Comparison of ENCODE assay signal across 8 cellular contexts in the genomic region with DNA sequence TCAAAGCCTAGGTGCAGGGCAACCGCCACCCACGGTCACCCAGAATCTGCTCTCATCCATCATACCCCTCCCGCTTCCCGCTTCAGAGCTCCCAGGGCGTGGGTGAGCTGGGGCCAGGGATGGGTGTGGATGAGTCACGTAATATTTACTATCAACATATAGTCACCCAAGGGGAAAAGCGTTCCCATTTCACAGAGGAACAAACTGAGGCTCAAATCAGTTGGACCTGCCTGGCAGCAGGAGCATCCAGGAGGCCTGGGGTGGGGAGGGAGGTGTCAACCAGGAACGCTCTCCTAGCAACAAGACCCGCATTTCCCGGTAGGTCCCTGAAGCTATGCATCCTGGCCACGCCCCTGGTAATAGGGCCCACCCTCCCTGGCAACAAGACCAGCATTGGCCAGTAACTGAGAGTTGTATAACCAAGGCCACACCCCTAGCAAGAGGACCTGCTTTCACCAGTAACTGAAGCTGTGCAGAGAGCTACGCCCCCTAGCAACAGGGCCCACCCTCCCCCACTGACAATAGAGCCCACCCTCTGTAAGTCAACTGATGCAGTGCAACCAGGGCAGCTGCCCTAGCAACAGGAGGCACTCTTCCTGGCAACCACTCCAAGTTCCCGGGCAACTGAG. TPM values are rescaled to one million over a fixed set of nuclear protein-coding genes. Genes with fewer than 3 reads are reported as not detected.
DNase-seq lines count a peak whose midpoint lies in the region; ATAC-seq, FAIRE-seq and TF ChIP-seq lines count a peak whose summit lies in the region.

No MANE protein-coding gene starts in this region.

- DNase-seq in AG08396 (ENCODE audit: low spot score) (peak; percentile 80), GM12891 (ENCODE audit: insufficient read length, low spot score) (peak; percentile 91), NCI-H2081 treated with DMSO at 0.1 percent for 48 hours (lab: John Stamatoyannopoulos, UW) (peak; percentile 87), kidney glomerular epithelial cell (lab: John Stamatoyannopoulos, UW) (peak; percentile 9), aorta (no peak), putamen (ENCODE audit: low spot score) (no peak)
- DNase-seq in activated naive CD8-positive, alpha-beta T cell treated with anti-CD3 and anti-CD28 coated beads, Interleukin-2, amount 10 ng/mL, durations not matched to agents 7 days and 5 days, result no peak
- DNase-seq in stimulated activated CD4-positive, alpha-beta T cell treated with anti-CD3 and anti-CD28 coated beads, Interleukin-4, amount 100 ng/mL, for 24 hours, result no peak

- H3K27ac Mint-ChIP-seq in activated naive CD8-positive, alpha-beta T cell treated with anti-CD3 and anti-CD28 coated beads, Interleukin-2, amount 10 ng/mL, durations not matched to agents 7 days and 5 days, result no peak overlapping the region

- POLR2A ChIA-PET in activated naive CD8-positive, alpha-beta T cell treated with anti-CD3 and anti-CD28 coated beads, Interleukin-2, amount 10 ng/mL, durations not matched to agents 7 days and 5 days (lab: Charles Lee), result interaction anchor here (0.7 kb wide), 1 partner anchor 38 kb away, joined by 3 read pairs; no protein-coding TSS in a partner anchor

- peak; percentile 30 for ATAC-seq in activated naive CD8-positive, alpha-beta T cell treated with anti-CD3 and anti-CD28 coated beads, Interleukin-2, amount 10 ng/mL, durations not matched to agents 7 days and 5 days (ENCODE audit: low read depth)
- ATAC-seq in aorta (ENCODE audit: low FRiP score), result no peak

- peak; percentile 90 for FAIRE-seq in GM12891 (lab: Jason Lieb, UNC)

- no peaks in the 10 kb centered on the region for H3K4me1 ChIP-seq in aorta (ENCODE audit: control insufficient read depth in 1 of 2, insufficient read depth in 2 of 2, low read length in 2 of 2)

- 65 to 69% methylated on average over 13 of the region's 13 CpGs for WGBS in aorta, 2 donors

- peaks cover 7% of the 10 kb centered on the region for H3K4me1 Mint-ChIP-seq in activated naive CD8-positive, alpha-beta T cell treated with anti-CD3 and anti-CD28 coated beads, Interleukin-2, amount 10 ng/mL, durations not matched to agents 7 days and 5 days

- no peaks in the 10 kb centered on the region for H3K36me3 Mint-ChIP-seq in activated naive CD8-positive, alpha-beta T cell treated with anti-CD3 and anti-CD28 coated beads, Interleukin-2, amount 10 ng/mL, durations not matched to agents 7 days and 5 days

- H3K27ac ChIP-seq in aorta (ENCODE audit: low read depth in 1 of 2, low read length in 2 of 2), result no peak overlapping the region

- H3K4me3 Mint-ChIP-seq in activated naive CD8-positive, alpha-beta T cell treated with anti-CD3 and anti-CD28 coated beads, Interleukin-2, amount 10 ng/mL, durations not matched to agents 7 days and 5 days, result no peak overlapping the region

- TF ChIP-seq POLR2A in GM12891 (IDR thresholded peaks at IDR 0.05; ENCODE audit: low read depth, low read length), result no peak

- H3K27me3 Mint-ChIP-seq in activated naive CD8-positive, alpha-beta T cell treated with anti-CD3 and anti-CD28 coated beads, Interleukin-2, amount 10 ng/mL, durations not matched to agents 7 days and 5 days, result no peaks in the 10 kb centered on the region

- no peaks in the 10 kb centered on the region for H3K9me3 Mint-ChIP-seq in activated naive CD8-positive, alpha-beta T cell treated with anti-CD3 and anti-CD28 coated beads, Interleukin-2, amount 10 ng/mL, durations not matched to agents 7 days and 5 days

- H3K36me3 ChIP-seq in aorta (ENCODE audit: control insufficient read depth in 1 of 2, insufficient read depth in 2 of 2, low read length in 1 of 2), result peaks cover 0 to 8% of the 10 kb centered on the region in 2 donors

- no peaks in the 10 kb centered on the region for H3K9me3 ChIP-seq in aorta (ENCODE audit: control insufficient read depth, low read length)

- intact Hi-C loops in aorta (cut with DNase I), result loop anchor here in 1 of 2 donors (10.0 kb wide), 1 partner anchor 110 kb away; a partner anchor contains a TSS

- H3K27me3 ChIP-seq in aorta (ENCODE audit: control insufficient read depth in 1 of 2, insufficient read depth in 2 of 2, low read length in 1 of 2), result no peaks in the 10 kb centered on the region

- H3K4me3 ChIP-seq in aorta (ENCODE audit: low read length in 2 of 2), result no peak overlapping the region

TF ChIP-seq in GM12891, 5 proteins besides CTCF, POLR2A, EP300 and RAD21:
- no peak for TF ChIP-seq POU2F2 (IDR thresholded peaks at IDR 0.05; ENCODE audit: low read depth, low read length)
- no peak for TF ChIP-seq PAX5 (IDR thresholded peaks at IDR 0.05; ENCODE audit: insufficient read depth, low read length, severe bottlenecking)
- no peak for TF ChIP-seq SPI1 (IDR thresholded peaks at IDR 0.05; ENCODE audit: low read depth, low read length)
- TF ChIP-seq POLR2AphosphoS5 (IDR thresholded peaks at IDR 0.05; ENCODE audit: low read depth, low read length), result no peak
- TF ChIP-seq TAF1 (IDR thresholded peaks at IDR 0.05; ENCODE audit: low read depth, low read length), result no peak

RNA-seq across cellular contexts. Expression of a gene that starts 32.7 kb away (rescaled TPM):
- polyA plus RNA-seq in GM12891 (2012; ENCODE audit: low read depth, missing spikeins), result 13.3 TPM
- total RNA-seq in activated naive CD8-positive, alpha-beta T cell treated with anti-CD3 and anti-CD28 coated beads, Interleukin-2, amount 10 ng/mL, durations not matched to agents 7 days and 5 days, result 10 to 100 TPM; 20.7 to 20.8 TPM
- 10 to 100 TPM; 21.0 to 29.5 TPM for total RNA-seq in aorta
- polyA plus RNA-seq in aorta, result 10 to 100 TPM; 13.3 to 59.0 TPM

RNA-seq across cellular contexts. Expression of a gene that starts 32.8 kb away (rescaled TPM):
- polyA plus RNA-seq in GM12891 (2012; ENCODE audit: low read depth, missing spikeins), result 69.5 TPM
- total RNA-seq in activated naive CD8-positive, alpha-beta T cell treated with anti-CD3 and anti-CD28 coated beads, Interleukin-2, amount 10 ng/mL, durations not matched to agents 7 days and 5 days, result 10 to 100 TPM; 68.6 to 70.0 TPM
- 100 to 1,000 TPM; 101 to 111 TPM for total RNA-seq in aorta
- 100 to 1,000 TPM in 1 of 2 donors, 10 to 100 TPM in 1; 96.7 to 176 TPM for polyA plus RNA-seq in aorta

RNA-seq across cellular contexts. Expression of a gene that starts 42.3 kb away (rescaled TPM):
- 0.37 TPM for polyA plus RNA-seq in GM12891 (2012; ENCODE audit: low read depth, missing spikeins)
- total RNA-seq in activated naive CD8-positive, alpha-beta T cell treated with anti-CD3 and anti-CD28 coated beads, Interleukin-2, amount 10 ng/mL, durations not matched to agents 7 days and 5 days, result 1 to 10 TPM; 1.5 to 1.6 TPM
- 10 to 100 TPM; 59.7 to 64.4 TPM for total RNA-seq in aorta
- polyA plus RNA-seq in aorta, result 100 to 1,000 TPM in 1 of 2 donors, 10 to 100 TPM in 1; 15.4 to 102 TPM

RNA-seq across cellular contexts. Expression of a gene that starts 46.6 kb away (rescaled TPM):
- polyA plus RNA-seq in GM12891 (2012; ENCODE audit: low read depth, missing spikeins), result 11.5 TPM
- 10 to 100 TPM; 40.7 to 41.2 TPM for total RNA-seq in activated naive CD8-positive, alpha-beta T cell treated with anti-CD3 and anti-CD28 coated beads, Interleukin-2, amount 10 ng/mL, durations not matched to agents 7 days and 5 days
- total RNA-seq in aorta, result 10 to 100 TPM; 35.2 to 45.3 TPM
- polyA plus RNA-seq in aorta, result 10 to 100 TPM; 24.8 to 38.0 TPM

Comparison
In these comparisons a context has a peak if more than half of its experiments do, and no peak if none do; other contexts are left out.
1. DNase-seq: peak in AG08396 (single experiment), GM12891 (single experiment), NCI-H2081 treated with DMSO at 0.1 percent for 48 hours (single experiment) and kidney glomerular epithelial cell (single experiment); none in activated naive CD8-positive, alpha-beta T cell treated with anti-CD3 and anti-CD28 coated beads, Interleukin-2, amount 10 ng/mL, durations not matched to agents 7 days and 5 days (single experiment), stimulated activated CD4-positive, alpha-beta T cell treated with anti-CD3 and anti-CD28 coated beads, Interleukin-4, amount 100 ng/mL, for 24 hours (single experiment), aorta (0 of 2) and putamen (single experiment).
2. RNA of a gene that starts 42.3 kb away (total RNA-seq): 59.7 to 64.4 TPM in aorta; 1.5 to 1.6 TPM in activated naive CD8-positive, alpha-beta T cell treated with anti-CD3 and anti-CD28 coated beads, Interleukin-2, amount 10 ng/mL, durations not matched to agents 7 days and 5 days; every median in the first group is over 10 times any median in the second.